9 cellular contexts compared by ENCODE assay signal in genomic region chr1:226863446-226863845, GRCh38. TPM values are rescaled to one million over a fixed set of nuclear protein-coding genes. Genes with fewer than 3 reads are reported as not detected.
DNase-seq lines count a peak whose midpoint lies in the region; ATAC-seq and TF ChIP-seq lines count a peak whose summit lies in the region.
"Had no signal": no experiment of that assay in that cellular context is flagged by ENCODE, and none has a peak within 500 bp of the region (broad histone marks: within the 10 kb centered on the region; RNA-seq: fewer than 3 reads in every experiment).

No MANE protein-coding gene starts in this region.

- CTCF ChIA-PET in T-cell (lab: Charles Lee), result no interaction called here

- no peaks in the 10 kb centered on the region for H3K9me3 Mint-ChIP-seq in T-cell
- no peaks in the 10 kb centered on the region for H3K9me3 Mint-ChIP-seq in naive thymus-derived CD8-positive, alpha-beta T cell
- H3K9me3 Mint-ChIP-seq: activated B cell treated with CpG ODN at 0.5 μM for 24 hours had no signal

- H3K4me3 Mint-ChIP-seq in T-cell, result no peak overlapping the region
- no peak overlapping the region for H3K4me3 Mint-ChIP-seq in naive thymus-derived CD8-positive, alpha-beta T cell
- H3K4me3 Mint-ChIP-seq: activated B cell treated with CpG ODN at 0.5 μM for 24 hours had no signal

- H3K27ac Mint-ChIP-seq in T-cell, result no peak overlapping the region
- no peak overlapping the region for H3K27ac Mint-ChIP-seq in naive thymus-derived CD8-positive, alpha-beta T cell
- H3K27ac Mint-ChIP-seq: activated B cell treated with CpG ODN at 0.5 μM for 24 hours had no signal

- ATAC-seq in SK-N-SH treated with all-trans-retinoic acid at 6 μM for 48 hours (peak; percentile 34; the same call in 2 of the 3 replicates), T-cell (replicated peaks in 1 of 4) (no peak)
- ATAC-seq in naive thymus-derived CD8-positive, alpha-beta T cell, result no peak

- DNase-seq in AG08396 (ENCODE audit: low spot score), result peak; percentile 67
- peak; percentile 49 for DNase-seq in H4 (ENCODE audit: low spot score)
- DNase-seq in foreskin melanocyte, result peak; percentile 95
- DNase-seq in T-cell, result no peak
- no peak for DNase-seq in naive thymus-derived CD8-positive, alpha-beta T cell
- no peak for DNase-seq in HPDE6-E6E7 (ENCODE audit: extremely low spot score)
- DNase-seq in erythroblast (lab: John Stamatoyannopoulos, UW), result no peak
- DNase-seq: activated B cell treated with CpG ODN at 0.5 μM for 24 hours had no signal

- H3K27me3 Mint-ChIP-seq in T-cell, result peaks cover 3 to 4% of the 10 kb centered on the region in 2 donors
- H3K27me3 Mint-ChIP-seq in naive thymus-derived CD8-positive, alpha-beta T cell, result peaks cover 0 to 3% (median 2%) of the 10 kb centered on the region in 5 donors
- H3K27me3 Mint-ChIP-seq: activated B cell treated with CpG ODN at 0.5 μM for 24 hours had no signal

- peaks cover 4 to 8% (median 6%) of the 10 kb centered on the region in 3 donors for H3K4me1 Mint-ChIP-seq in T-cell
- H3K4me1 Mint-ChIP-seq in naive thymus-derived CD8-positive, alpha-beta T cell, result peaks cover 0 to 9% (median under 1%) of the 10 kb centered on the region in 4 donors
- H3K4me1 Mint-ChIP-seq: activated B cell treated with CpG ODN at 0.5 μM for 24 hours had no signal

- H3K36me3 Mint-ChIP-seq in T-cell, result no peaks in the 10 kb centered on the region
- H3K36me3 Mint-ChIP-seq in naive thymus-derived CD8-positive, alpha-beta T cell, result no peaks in the 10 kb centered on the region

- POLR2A ChIA-PET in T-cell (lab: Charles Lee), result no interaction called here
- POLR2A ChIA-PET in naive thymus-derived CD8-positive, alpha-beta T cell (lab: Charles Lee), result no interaction called here

- TF ChIP-seq POLR2A in erythroblast (IDR thresholded peaks at IDR 0.05; ENCODE audit: low read length), result no peak

TF ChIP-seq in SK-N-SH treated with all-trans-retinoic acid at 6 μM for 48 hours, 23 proteins besides CTCF, POLR2A, EP300 and RAD21:
- TF ChIP-seq ESRRG (CRISPR knock-in tag; IDR thresholded peaks at IDR 0.05) (no peak), ZFP30 (CRISPR knock-in tag; IDR thresholded peaks at IDR 0.05) (no peak), SNAI2 (CRISPR knock-in tag; IDR thresholded peaks at IDR 0.05) (no peak), ZFP3 (CRISPR knock-in tag; IDR thresholded peaks at IDR 0.05) (no peak), ISL1 (CRISPR knock-in tag; IDR thresholded peaks at IDR 0.05) (no peak)

RNA-seq across cellular contexts. Expression of gene PSEN2, which starts 7.0 kb away (rescaled TPM):
- 9.5 and 24.2 TPM in 2 replicates for total RNA-seq in H4 (2014; rRNA removed; shearing (Covaris generic))
- 1 to 10 TPM; 1.9 to 5.6 (median 4.0) TPM for total RNA-seq in T-cell
- 1 to 10 TPM; 3.7 to 3.9 TPM for total RNA-seq in naive thymus-derived CD8-positive, alpha-beta T cell
- polyA plus RNA-seq in naive thymus-derived CD8-positive, alpha-beta T cell, result 1 to 10 TPM; 1.5 to 3.8 (median 2.5) TPM

Comparison
In these comparisons a context has a peak if more than half of its experiments do, and no peak if none do; other contexts are left out.
1. DNase-seq: peak in AG08396 (single experiment), H4 (single experiment) and foreskin melanocyte (single experiment); none in T-cell (0 of 34), naive thymus-derived CD8-positive, alpha-beta T cell (0 of 10), HPDE6-E6E7 (single experiment) and erythroblast (0 of 2).